8 cellular contexts compared by ENCODE assay signal in the genomic region with DNA sequence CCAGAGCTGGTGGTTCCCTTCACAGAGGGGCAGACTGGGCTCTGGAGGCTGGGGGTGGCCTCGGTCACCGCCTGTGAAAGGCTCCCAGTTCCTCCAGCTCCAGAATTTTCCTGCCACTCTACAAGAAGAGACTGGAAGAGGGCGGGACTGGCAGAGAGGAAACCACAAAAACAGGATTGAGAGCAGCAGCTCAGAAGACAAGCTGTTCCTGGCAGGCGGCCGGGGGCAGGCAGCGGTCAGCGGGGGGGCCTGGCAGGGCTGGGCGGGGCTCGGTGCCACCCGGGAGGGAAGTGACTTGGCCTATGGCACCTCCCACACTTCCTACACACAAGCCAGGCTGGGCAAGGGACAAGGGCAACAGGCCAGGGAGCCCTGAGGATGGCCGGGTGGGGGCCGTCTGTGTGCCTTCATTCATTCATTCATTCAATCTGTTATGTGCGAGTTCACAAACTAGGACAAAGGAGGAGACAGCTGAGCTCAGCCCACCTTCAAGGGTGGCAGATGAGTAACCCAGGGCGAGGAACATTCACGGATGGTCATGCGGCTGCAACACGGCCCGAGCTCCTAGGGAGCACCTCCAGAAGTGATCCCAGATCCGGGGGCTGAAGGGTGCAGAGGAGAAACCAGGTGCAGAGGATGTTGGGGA. TPM values are rescaled to one million over a fixed set of nuclear protein-coding genes. Genes with fewer than 3 reads are reported as not detected.
DNase-seq lines count a peak whose midpoint lies in the region; ATAC-seq and TF ChIP-seq lines count a peak whose summit lies in the region.

No MANE protein-coding gene starts in this region.

- H3K27ac ChIP-seq in PC-9: peak overlapping the region; percentile 78
- H3K27ac ChIP-seq in right cardiac atrium (ENCODE audit: low read length): peak overlapping the region; percentile 99
- peak overlapping the region; percentile 95 for H3K27ac ChIP-seq in rectal smooth muscle tissue (ENCODE audit: low read depth, low read length)

- no peaks in the 10 kb centered on the region for H3K79me2 ChIP-seq in PC-9 (ENCODE audit: low read depth)

- 5% methylated on average over 19 of the region's 19 CpGs for WGBS in right cardiac atrium

- no peaks in the 10 kb centered on the region for H4K20me1 ChIP-seq in PC-9 (ENCODE audit: insufficient read depth)

- peak; percentile 90 to 95 for ATAC-seq in right cardiac atrium

- no peak overlapping the region for H3K27ac Mint-ChIP-seq in Caco-2 (ENCODE audit: unreplicated experiment)

- H3K27me3 ChIP-seq in PC-9 (ENCODE audit: insufficient read depth, low read depth) (no peaks in the 10 kb centered on the region), right cardiac atrium (ENCODE audit: control insufficient read depth, insufficient read depth) (no peaks in the 10 kb centered on the region), rectal smooth muscle tissue (ENCODE audit: control insufficient read depth, insufficient read depth, low read length) (no peaks in the 10 kb centered on the region), Caco-2 (replicated peaks; ENCODE audit: control insufficient read depth, insufficient read depth, low read length) (no peaks in the 10 kb centered on the region)

- H3K4me2 ChIP-seq in PC-9: peak overlapping the region; percentile 74

- peaks cover 22% of the 10 kb centered on the region for H3F3A ChIP-seq in PC-9 (ENCODE audit: insufficient read depth, low read depth)

- no peaks in the 10 kb centered on the region for H3K4me1 Mint-ChIP-seq in Caco-2 (ENCODE audit: low read depth, unreplicated experiment)

- H3K27me3 Mint-ChIP-seq in Caco-2 (ENCODE audit: insufficient read depth, unreplicated experiment): no peaks in the 10 kb centered on the region

- H3K4me3 ChIP-seq in PC-9 (peak overlapping the region; percentile 40; the same call in 1 of the 2 replicates), astrocyte of the spinal cord (ENCODE audit: low read depth, low read length) (no peak overlapping the region), right cardiac atrium (ENCODE audit: low read length) (no peak overlapping the region), rectal smooth muscle tissue (ENCODE audit: low read length) (peak overlapping the region; percentile 27), Caco-2 (ENCODE audit: low read depth, low read length) (no peak overlapping the region)

- BruUV-seq in PC-9 (replicated peaks; lab: Mats Ljungman, UMichigan): no TSS peak
- BruUV-seq in Caco-2 (replicated peaks; lab: Mats Ljungman, UMichigan): no TSS peak

- H3K9me3 Mint-ChIP-seq in Caco-2 (ENCODE audit: unreplicated experiment): no peaks in the 10 kb centered on the region

- in situ Hi-C loops in astrocyte of the spinal cord (cut with HindIII; ENCODE audit: low sequenced_read_pairs): no loop called here

- no peak overlapping the region for H3K9ac ChIP-seq in rectal smooth muscle tissue (ENCODE audit: low read length)

- no peaks in the 10 kb centered on the region for H3K9me2 ChIP-seq in PC-9 (ENCODE audit: insufficient read depth)

- intact Hi-C loops in PC-9 (cut with micrococcal nuclease; ENCODE audit: unreplicated experiment): no loop called here
- intact Hi-C loops in right cardiac atrium (cut with DNase I): no loop called here
- intact Hi-C loops in Caco-2 (cut with micrococcal nuclease; ENCODE audit: unreplicated experiment): no loop called here

- CTCF ChIA-PET in PC-9 (lab: Charles Lee): no interaction called here
- CTCF ChIA-PET in Caco-2 (lab: Charles Lee): no interaction called here

- no peaks in the 10 kb centered on the region for H3K36me3 ChIP-seq in PC-9 (ENCODE audit: low read depth)
- H3K36me3 ChIP-seq in rectal smooth muscle tissue (ENCODE audit: control insufficient read depth, insufficient read depth, low read length): no peaks in the 10 kb centered on the region
- no peaks in the 10 kb centered on the region for H3K36me3 ChIP-seq in Caco-2 (ENCODE audit: control insufficient read depth, insufficient read depth, low read length)

- H3K4me1 ChIP-seq in PC-9 (replicated peaks; ENCODE audit: insufficient read depth) (peaks cover 25% of the 10 kb centered on the region), right cardiac atrium (ENCODE audit: control insufficient read depth, insufficient read depth, low read length) (peaks cover 8% of the 10 kb centered on the region), rectal smooth muscle tissue (ENCODE audit: control insufficient read depth, insufficient read depth, low read length) (peaks cover 9% of the 10 kb centered on the region), Caco-2 (no peaks in the 10 kb centered on the region)

- peaks cover 15% of the 10 kb centered on the region for H3K36me3 Mint-ChIP-seq in Caco-2 (ENCODE audit: insufficient read depth, unreplicated experiment)

- POLR2A ChIA-PET in PC-9 (lab: Charles Lee; ENCODE audit: unreplicated experiment) (interaction anchor here (0.7 kb wide), 1 partner anchor 466 kb away, joined by 3 read pairs; no protein-coding TSS in a partner anchor), Caco-2 (lab: Charles Lee) (no interaction called here)

- peak; percentile 76 to 99 (median 96) for DNase-seq in C1 segment of cervical spinal cord (lab: John Stamatoyannopoulos, UW)
- DNase-seq in HS-5 (ENCODE audit: low read depth): peak; percentile 35
- peak; percentile 85 to 94 for DNase-seq in PC-9
- peak; percentile 88 for DNase-seq in astrocyte of the spinal cord (ENCODE audit: low read depth, low spot score)
- peak; percentile 95 to 98 (median 98) for DNase-seq in right cardiac atrium
- no peak for DNase-seq in Caco-2
- no peak for DNase-seq in HuH-7.5 (ENCODE audit: low spot score)

- no peak overlapping the region for H3K4me3 Mint-ChIP-seq in Caco-2 (ENCODE audit: unreplicated experiment)

- H3K9me3 ChIP-seq in PC-9 (ENCODE audit: insufficient read depth, low read depth) (no peaks in the 10 kb centered on the region), right cardiac atrium (ENCODE audit: control insufficient read depth, low read length) (no peaks in the 10 kb centered on the region), Caco-2 (peaks cover 9% of the 10 kb centered on the region)

- TF ChIP-seq CTCF in PC-9 (conservative IDR thresholded peaks at IDR 0.05) (no peak), astrocyte of the spinal cord (IDR thresholded peaks at IDR 0.05; ENCODE audit: low read depth, low read length) (no peak), Caco-2 (IDR thresholded peaks at IDR 0.05; ENCODE audit: insufficient read depth in 1 of 2, low read depth in 1 of 2, low read length in 1 of 2, severe bottlenecking in 1 of 2, unreplicated experiment in 1 of 2) (no peak)

- H2AFZ ChIP-seq in PC-9: no peak overlapping the region

RNA-seq across cellular contexts. Expression of a gene that starts 16.9 kb away (rescaled TPM):
- total RNA-seq in PC-9 (2021) (79.2 and 81.0 TPM in 2 replicates), right cardiac atrium (10 to 100 TPM; 52.7 to 68.4 (median 62.2) TPM), Caco-2 (2022) (47.0 and 52.2 TPM in 2 replicates)
- polyA plus RNA-seq in right cardiac atrium: 39.3 TPM

RNA-seq across cellular contexts. Expression of a gene that starts 18.6 kb away (rescaled TPM):
- total RNA-seq in PC-9 (2021): 132 and 166 TPM in 2 replicates
- total RNA-seq in right cardiac atrium: 100 to 1,000 TPM in 3 of 4 donors, 10 to 100 TPM in 1; 96.9 to 151 (median 122) TPM
- polyA plus RNA-seq in right cardiac atrium: 75.9 TPM
- total RNA-seq in Caco-2 (2022): 136 and 162 TPM in 2 replicates

Comparison
In these comparisons a context has a peak if more than half of its experiments do, and no peak if none do; other contexts are left out.
1. DNase-seq: peak in C1 segment of cervical spinal cord (14 of 14), HS-5 (single experiment), PC-9 (2 of 2), astrocyte of the spinal cord (single experiment) and right cardiac atrium (3 of 3); none in Caco-2 (0 of 2) and HuH-7.5 (single experiment).
2. H3K4me3 ChIP-seq: peak in PC-9 (single experiment) and rectal smooth muscle tissue (single experiment); none in astrocyte of the spinal cord (single experiment), right cardiac atrium (single experiment) and Caco-2 (single experiment).
3. Peak in every context shown above with its lines, with median percentiles within 50 percentile points of each other: H3K27ac ChIP-seq.